In genomic region chr1:237386362-237387143, GRCh38 we compare ENCODE assay signal across 7 cellular contexts.
A peak's percentile ranks its signal among the peaks of the same experiment; 100 is the strongest.
DNase-seq lines count a peak whose midpoint lies in the region; ATAC-seq, FAIRE-seq and TF ChIP-seq lines count a peak whose summit lies in the region.

No MANE protein-coding gene starts in this region.

- no peak overlapping the region for H3K4me2 ChIP-seq in KMS-11

- no peak overlapping the region for H3K9ac ChIP-seq in KMS-11
- no peak overlapping the region for H3K9ac ChIP-seq in adipocyte (ENCODE audit: low read length)

- H3K27me3 ChIP-seq in KMS-11 (ENCODE audit: insufficient read depth, low read depth) (no peaks in the 10 kb centered on the region), adipocyte (replicated peaks; ENCODE audit: control insufficient read depth, insufficient read depth, low read length) (no peaks in the 10 kb centered on the region)

- H3K36me3 ChIP-seq in KMS-11 (ENCODE audit: insufficient read depth), result no peaks in the 10 kb centered on the region
- no peaks in the 10 kb centered on the region for H3K36me3 ChIP-seq in adipocyte (ENCODE audit: control insufficient read depth, insufficient read depth, low read length, severe bottlenecking)

- no peaks in the 10 kb centered on the region for H3K79me2 ChIP-seq in KMS-11 (ENCODE audit: insufficient read depth, low read depth)

- no peaks in the 10 kb centered on the region for H3K9me3 ChIP-seq in adipocyte (ENCODE audit: control insufficient read depth, low read length)

- DNase-seq in GM12865 (ENCODE audit: low read depth) (peak; percentile 25), adipocyte (ENCODE audit: low read depth) (peak; percentile 64), left kidney (ENCODE audit: low read depth, low spot score) (peak; percentile 57), OCI-M2 (lab: John Stamatoyannopoulos, UW; ENCODE audit: unreplicated experiment) (no peak), GM19239 (ENCODE audit: insufficient read length, low spot score) (no peak)

- peak; percentile 61 for TF ChIP-seq CTCF in GM12865 (IDR thresholded peaks at IDR 0.05; ENCODE audit: insufficient read depth, low read depth, low read length, missing control alignments)
- TF ChIP-seq CTCF in KMS-11 (conservative IDR thresholded peaks at IDR 0.05; ENCODE audit: low read depth, low read length), result peak; percentile 74

- H4K20me1 ChIP-seq in KMS-11 (ENCODE audit: insufficient read depth), result no peaks in the 10 kb centered on the region

- H2AFZ ChIP-seq in KMS-11 (ENCODE audit: low read depth), result no peak overlapping the region

- no peak overlapping the region for H3K27ac ChIP-seq in KMS-11

- no peaks in the 10 kb centered on the region for H3K4me1 ChIP-seq in KMS-11 (ENCODE audit: low read depth, poor library complexity, severe bottlenecking)
- peaks cover 21% of the 10 kb centered on the region for H3K4me1 ChIP-seq in adipocyte (ENCODE audit: control insufficient read depth, insufficient read depth, low read length)

- FAIRE-seq in GM19239 (lab: Jason Lieb, UNC), result no peak

- no peak for ATAC-seq in GM18498 (IDR thresholded peaks at IDR 0.05; ENCODE audit: unreplicated experiment)

- H3K4me3 ChIP-seq in GM12865 (ENCODE audit: low read depth, low read length) (no peak overlapping the region), KMS-11 (IDR thresholded peaks at IDR 0.05; ENCODE audit: insufficient read depth, low read depth, low read length) (no peak overlapping the region), adipocyte (ENCODE audit: low read length) (no peak overlapping the region)

Comparison
In these comparisons a context has a peak if more than half of its experiments do, and no peak if none do; other contexts are left out.
1. DNase-seq: peak in GM12865 (single experiment), adipocyte (single experiment) and left kidney (single experiment); none in OCI-M2 (single experiment) and GM19239 (single experiment).